In the genomic region with DNA sequence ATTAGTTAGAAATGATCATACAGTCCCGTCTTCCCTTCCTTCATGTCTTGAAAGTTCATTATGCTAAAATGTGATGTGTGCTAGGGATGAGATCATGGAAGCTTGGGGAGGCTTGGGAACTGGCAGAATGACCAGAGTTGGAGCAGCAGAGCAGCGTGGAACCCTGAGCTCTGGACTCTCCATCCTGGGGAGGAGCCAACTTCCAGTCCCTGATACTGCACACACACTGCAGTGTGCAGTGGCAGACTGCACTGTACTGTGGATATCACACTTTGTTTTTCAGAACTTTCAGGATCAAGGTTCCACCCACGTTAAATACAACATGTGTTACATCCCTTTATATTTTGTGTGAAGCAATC, we compare ENCODE assay signal across 15 cellular contexts. TPM values are rescaled to one million over a fixed set of nuclear protein-coding genes. Genes with fewer than 3 reads are reported as not detected.
DNase-seq lines count a peak whose midpoint lies in the region; ATAC-seq and TF ChIP-seq lines count a peak whose summit lies in the region.
"Had no signal": no experiment of that assay in that cellular context is flagged by ENCODE, and none has a peak within 500 bp of the region (broad histone marks: within the 10 kb centered on the region; RNA-seq: fewer than 3 reads in every experiment).

No MANE protein-coding gene starts in this region.

- no peak overlapping the region for H3K27ac Mint-ChIP-seq in activated T-cell treated with anti-CD3 and anti-CD28 coated beads, Interleukin-2, amount 50 U/mL, for 72 hours
- H3K27ac Mint-ChIP-seq: CD4-positive, alpha-beta T cell had no signal

- no peak for TF ChIP-seq CTCF in HEK293 (tag by site-specific recombination; IDR thresholded peaks at IDR 0.05)
- no peak for TF ChIP-seq CTCF in ovary (IDR thresholded peaks at IDR 0.05)
- no peak for TF ChIP-seq CTCF in osteoblast (IDR thresholded peaks at IDR 0.05; ENCODE audit: extremely low read depth, low read depth, low read length)

- ATAC-seq in activated T-cell treated with anti-CD3 and anti-CD28 coated beads, Interleukin-2, amount 50 U/mL, for 72 hours (replicated peaks in 1 of 2), result no peak
- ATAC-seq in GM21447 (IDR thresholded peaks at IDR 0.05; ENCODE audit: unreplicated experiment), result no peak

- DNase-seq in Ammon's horn (ENCODE audit: low spot score), result peak; percentile 33
- DNase-seq in kidney tubule cell (ENCODE audit: low spot score), result peak; percentile 26
- DNase-seq in ovary, result peak; percentile 59 to 73 (median 66)
- no peak for DNase-seq in osteoblast (ENCODE audit: insufficient read length, low spot score, missing footprints)
- no peak for DNase-seq in putamen (ENCODE audit: low spot score)
- DNase-seq in activated T-cell treated with anti-CD3 and anti-CD28 coated beads, Interleukin-2, amount 50 U/mL, for 72 hours, result no peak
- DNase-seq: CD4-positive, alpha-beta T cell; HCEC 1CT; KBM-7; NCI-H1436 treated with DMSO at 0.1 percent for 48 hours; NCI-H2171 treated with DMSO at 0.1 percent for 48 hours; NCI-H510A; SIG-M5 had no signal

- no peak overlapping the region for H2AFZ ChIP-seq in osteoblast (ENCODE audit: low read length)

- intact Hi-C loops in ovary (cut with DNase I), result no loop called here

- no peaks in the 10 kb centered on the region for H3K36me3 ChIP-seq in HEK293 (ENCODE audit: control insufficient read depth in 2 of 2, insufficient read depth in 1 of 2, low read length in 2 of 2)
- no peaks in the 10 kb centered on the region for H3K36me3 ChIP-seq in ovary
- H3K36me3 ChIP-seq in osteoblast (ENCODE audit: insufficient read depth, low read length), result no peaks in the 10 kb centered on the region

- H3K27me3 ChIP-seq in ovary, result no peaks in the 10 kb centered on the region
- H3K27me3 ChIP-seq in osteoblast (ENCODE audit: insufficient read depth, low read length), result peaks cover 10% of the 10 kb centered on the region

- no peaks in the 10 kb centered on the region for H3K79me2 ChIP-seq in osteoblast (ENCODE audit: insufficient read depth, low read length)

- CTCF ChIA-PET in HEK293 (lab: Yijun Ruan, JAX), result interaction anchor here (0.6 kb wide), 1 partner anchor 595 kb away, joined by 3 read pairs; no protein-coding TSS in a partner anchor

- H3K4me3 ChIP-seq in HEK293 (ENCODE audit: low read depth, low read length) (no peak overlapping the region), ovary (no peak overlapping the region), osteoblast (ENCODE audit: insufficient read depth, low read length) (no peak overlapping the region)

- no peak overlapping the region for H3K4me3 Mint-ChIP-seq in activated T-cell treated with anti-CD3 and anti-CD28 coated beads, Interleukin-2, amount 50 U/mL, for 72 hours
- H3K4me3 Mint-ChIP-seq: CD4-positive, alpha-beta T cell had no signal

- POLR2A ChIA-PET in HEK293 (lab: Yijun Ruan, JAX), result no interaction called here

- 30 to 37% (median 35%) methylated on average over 3 of the region's 3 CpGs for whole genome bisulfite sequencing in ovary, 3 donors

- no peaks in the 10 kb centered on the region for H3K4me1 Mint-ChIP-seq in activated T-cell treated with anti-CD3 and anti-CD28 coated beads, Interleukin-2, amount 50 U/mL, for 72 hours (ENCODE audit: low read depth)

- H3K4me2 ChIP-seq in osteoblast (ENCODE audit: insufficient read depth, low read length), result no peak overlapping the region

- TF ChIP-seq POLR2A in ovary (IDR thresholded peaks at IDR 0.05), result no peak

- H3K36me3 Mint-ChIP-seq in activated T-cell treated with anti-CD3 and anti-CD28 coated beads, Interleukin-2, amount 50 U/mL, for 72 hours (ENCODE audit: insufficient read depth in 2 of 2), result peaks cover 0 to 2% of the 10 kb centered on the region in 2 donors

- H3K4me1 ChIP-seq in HEK293 (ENCODE audit: control insufficient read depth, insufficient read depth, low read length) (no peaks in the 10 kb centered on the region; the same call in 1 of the 2 replicates), ovary (ENCODE audit: insufficient read depth) (peaks cover 28% of the 10 kb centered on the region), osteoblast (ENCODE audit: insufficient read depth, low read length) (no peaks in the 10 kb centered on the region)

- no peaks in the 10 kb centered on the region for H3K9me3 ChIP-seq in HEK293 (ENCODE audit: control insufficient read depth, insufficient read depth, low read depth, low read length)
- H3K9me3 ChIP-seq in ovary, result no peaks in the 10 kb centered on the region
- H3K9me3 ChIP-seq in osteoblast (ENCODE audit: low read depth, low read length), result no peaks in the 10 kb centered on the region

- peaks cover 0 to 2% of the 10 kb centered on the region in 2 donors for H3K9me3 Mint-ChIP-seq in activated T-cell treated with anti-CD3 and anti-CD28 coated beads, Interleukin-2, amount 50 U/mL, for 72 hours

- no peak for TF ChIP-seq EP300 in ovary (IDR thresholded peaks at IDR 0.05)

- H3K27ac ChIP-seq in HEK293 (ENCODE audit: extremely low read depth, low read depth, low read length) (no peak overlapping the region), ovary (peak overlapping the region in 1 of 2 donors; percentile 65), osteoblast (ENCODE audit: low read depth, low read length) (no peak overlapping the region)

- H3K27me3 Mint-ChIP-seq in activated T-cell treated with anti-CD3 and anti-CD28 coated beads, Interleukin-2, amount 50 U/mL, for 72 hours (ENCODE audit: low read depth), result peaks cover 14% of the 10 kb centered on the region

- no peaks in the 10 kb centered on the region for H4K20me1 ChIP-seq in osteoblast (ENCODE audit: insufficient read depth, low read length)

TF ChIP-seq in HEK293, 187 proteins besides CTCF, POLR2A, EP300 and RAD21:
- TF ChIP-seq ZNF510 (tag by site-specific recombination; IDR thresholded peaks at IDR 0.05; ENCODE audit: insufficient replicate concordance) (no peak), ZBTB17 (tag by site-specific recombination; IDR thresholded peaks at IDR 0.05) (peak; percentile 32; the same call in 1 of the 2 replicates), ZNF184 (tag by site-specific recombination; IDR thresholded peaks at IDR 0.05) (no peak), ZBTB21 (tag by site-specific recombination; IDR thresholded peaks at IDR 0.05) (no peak), ZNF561 (tag by site-specific recombination; IDR thresholded peaks at IDR 0.05; ENCODE audit: borderline replicate concordance) (no peak), ZNF366 (tag by site-specific recombination; conservative IDR thresholded peaks at IDR 0.05) (no peak), ZNF624 (tag by site-specific recombination; IDR thresholded peaks at IDR 0.05) (no peak), ZNF600 (tag by site-specific recombination; IDR thresholded peaks at IDR 0.05) (0 out of 2 replicates have a peak, but pooled peaks have one; percentile 30), ZNF311 (tag by site-specific recombination; IDR thresholded peaks at IDR 0.05; ENCODE audit: borderline replicate concordance) (no peak), ZNF292 (tag by site-specific recombination; IDR thresholded peaks at IDR 0.05; ENCODE audit: borderline replicate concordance, low read depth) (no peak)
- TF ChIP-seq, protein P1, sequence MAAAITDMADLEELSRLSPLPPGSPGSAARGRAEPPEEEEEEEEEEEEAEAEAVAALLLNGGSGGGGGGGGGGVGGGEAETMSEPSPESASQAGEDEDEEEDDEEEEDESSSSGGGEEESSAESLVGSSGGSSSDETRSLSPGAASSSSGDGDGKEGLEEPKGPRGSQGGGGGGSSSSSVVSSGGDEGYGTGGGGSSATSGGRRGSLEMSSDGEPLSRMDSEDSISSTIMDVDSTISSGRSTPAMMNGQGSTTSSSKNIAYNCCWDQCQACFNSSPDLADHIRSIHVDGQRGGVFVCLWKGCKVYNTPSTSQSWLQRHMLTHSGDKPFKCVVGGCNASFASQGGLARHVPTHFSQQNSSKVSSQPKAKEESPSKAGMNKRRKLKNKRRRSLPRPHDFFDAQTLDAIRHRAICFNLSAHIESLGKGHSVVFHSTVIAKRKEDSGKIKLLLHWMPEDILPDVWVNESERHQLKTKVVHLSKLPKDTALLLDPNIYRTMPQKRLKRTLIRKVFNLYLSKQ (tag by site-specific recombination; IDR thresholded peaks at IDR 0.05; ENCODE audit: borderline replicate concordance), result no peak

RNA-seq across cellular contexts. Expression of a gene that starts 27.3 kb away (rescaled TPM):
- 100 to 1,000 TPM; 219 to 723 (median 335) TPM for total RNA-seq in ovary
- 100 to 1,000 TPM; 104 to 228 TPM for polyA plus RNA-seq in ovary
- total RNA-seq in osteoblast, result 1.1 and 1.2 TPM in 2 replicates
- total RNA-seq in activated T-cell treated with anti-CD3 and anti-CD28 coated beads, Interleukin-2, amount 50 U/mL, for 72 hours, result 1 to 10 TPM; 2.2 to 2.4 TPM

RNA-seq across cellular contexts. Expression of a gene that starts 40.6 kb away (rescaled TPM):
- total RNA-seq in ovary, result 10 to 100 TPM; 10.5 to 19.6 (median 17.7) TPM
- 10 to 100 TPM in 1 of 2 donors, 1 to 10 TPM in 1; 9.9 to 13.6 TPM for polyA plus RNA-seq in ovary
- total RNA-seq in osteoblast, result 9.0 and 10.6 TPM in 2 replicates
- 1 to 10 TPM; 6.8 to 8.3 TPM for total RNA-seq in activated T-cell treated with anti-CD3 and anti-CD28 coated beads, Interleukin-2, amount 50 U/mL, for 72 hours

Comparison
In these comparisons a context has a peak if more than half of its experiments do, and no peak if none do; other contexts are left out.
1. DNase-seq: peak in Ammon's horn (single experiment), kidney tubule cell (single experiment) and ovary (5 of 5); none in osteoblast (single experiment), putamen (single experiment) and activated T-cell treated with anti-CD3 and anti-CD28 coated beads, Interleukin-2, amount 50 U/mL, for 72 hours (0 of 2).
2. RNA of a gene that starts 27.3 kb away (total RNA-seq): 219 to 723 TPM in ovary; 2.2 to 2.4 TPM in activated T-cell treated with anti-CD3 and anti-CD28 coated beads, Interleukin-2, amount 50 U/mL, for 72 hours and 1.1 to 1.2 TPM in osteoblast; every median in the first group is over 10 times any median in the second.